2 cellular contexts compared by ENCODE assay signal in genomic region chr11:122863154-122863553, GRCh38. TPM values are rescaled to one million over a fixed set of nuclear protein-coding genes. Genes with fewer than 3 reads are reported as not detected.
"Had no signal": no experiment of that assay in that cellular context is flagged by ENCODE, and none has a peak within 500 bp of the region (broad histone marks: within the 10 kb centered on the region; RNA-seq: fewer than 3 reads in every experiment).

No MANE protein-coding gene starts in this region.

RNA-seq across cellular contexts. Expression of gene CRTAM, which starts 24.9 kb away (rescaled TPM):
- polyA plus RNA-seq: cardiac muscle cell, foreskin keratinocyte had no signal
